ENCODE assay signal across 9 cellular contexts in the genomic region with DNA sequence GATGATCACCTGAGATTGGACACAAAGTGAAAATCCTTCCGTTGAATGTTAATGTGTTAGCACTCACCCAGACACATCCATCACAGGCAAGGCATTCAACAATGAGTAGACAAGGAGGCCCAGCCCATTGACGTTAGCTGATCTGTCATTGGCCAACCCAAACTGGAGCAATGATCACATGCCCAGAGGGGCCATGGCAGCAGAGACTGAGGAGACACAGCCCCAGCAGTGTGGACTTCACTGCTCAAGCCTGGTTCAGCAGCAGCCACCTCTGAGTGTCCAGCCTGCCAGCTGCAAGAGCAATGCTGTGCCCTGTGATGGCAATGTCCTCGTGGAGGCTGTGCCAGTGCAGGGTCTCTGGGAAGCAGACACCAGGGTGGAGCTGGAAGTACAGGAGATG.
"Had no signal": no experiment of that assay in that cellular context is flagged by ENCODE, and none has a peak within 500 bp of the region (broad histone marks: within the 10 kb centered on the region; RNA-seq: fewer than 3 reads in every experiment).

No MANE protein-coding gene starts in this region.

- H3K27ac Mint-ChIP-seq: HFFc6, IgD-negative memory B cell had no signal

- H3K9me3 ChIP-seq: HAP-1 had no signal

- H3K4me3 ChIP-seq: GM23248, HAP-1 had no signal

- H3K4me1 ChIP-seq: HAP-1 had no signal

- H3K4me3 Mint-ChIP-seq: HFFc6, IgD-negative memory B cell had no signal

- DNase-seq: GM23248, GOT3, H7, HFFc6 had no signal

- H3K36me3 ChIP-seq: HAP-1 had no signal

- ATAC-seq: HCT116, HepG2 had no signal

- H3K36me3 Mint-ChIP-seq: IgD-negative memory B cell had no signal

- H2AFZ ChIP-seq: GM23248 had no signal

- H3K27ac ChIP-seq: GM23248, HL-60 had no signal

- H3K9ac ChIP-seq: GM23248 had no signal

- H3K4me1 Mint-ChIP-seq: IgD-negative memory B cell had no signal
